Comparison of ENCODE assay signal across 18 cellular contexts in genomic region chr12:124451637-124452243, GRCh38.
DNase-seq lines count a peak whose midpoint lies in the region; ATAC-seq and TF ChIP-seq lines count a peak whose summit lies in the region.
"Had no signal": no experiment of that assay in that cellular context is flagged by ENCODE, and none has a peak within 500 bp of the region (broad histone marks: within the 10 kb centered on the region; RNA-seq: fewer than 3 reads in every experiment).

No MANE protein-coding gene starts in this region.

- intact Hi-C loops in CD14-positive monocyte (cut with micrococcal nuclease) (loop anchor here (5.0 to 10.0 kb wide), 3 partner anchors 57 to 321 kb away; no protein-coding TSS in a partner anchor), colonic mucosa (cut with DNase I) (no loop called here)

- no peaks in the 10 kb centered on the region for H3K9me3 ChIP-seq in colonic mucosa
- H3K9me3 ChIP-seq: left lung, prostate gland, suprapubic skin had no signal

- no peak for ATAC-seq in activated naive CD8-positive, alpha-beta T cell treated with anti-CD3 and anti-CD28 coated beads, Interleukin-2, amount 10 ng/mL, durations not matched to agents 7 days and 5 days (ENCODE audit: low read depth)
- no peak for ATAC-seq in GM21526 (IDR thresholded peaks at IDR 0.05; ENCODE audit: low FRiP score, unreplicated experiment)
- ATAC-seq: left lung had no signal

- no peak overlapping the region for H3K9ac ChIP-seq in colonic mucosa (ENCODE audit: low read depth in 2 of 2, low read length in 2 of 2)

- no peaks in the 10 kb centered on the region for H3K27me3 ChIP-seq in colonic mucosa
- H3K27me3 ChIP-seq: left lung, suprapubic skin had no signal

- DNase-seq in CD14-positive monocyte (ENCODE audit: low spot score) = no peak
- DNase-seq in Daoy (ENCODE audit: low read depth) = peak; percentile 20
- no peak for DNase-seq in activated naive CD8-positive, alpha-beta T cell treated with anti-CD3 and anti-CD28 coated beads, Interleukin-2, amount 10 ng/mL, durations not matched to agents 7 days and 5 days
- no peak for DNase-seq in neural crest cell (ENCODE audit: low read depth, low spot score)
- DNase-seq in colonic mucosa = no peak
- no peak for DNase-seq in amygdala (lab: John Stamatoyannopoulos, UW)
- DNase-seq: activated B cell treated with CpG ODN at 0.5 μM for 24 hours; activated naive CD4-positive, alpha-beta T cell treated with anti-CD3 and anti-CD28 coated beads for 36 hours; C1 segment of cervical spinal cord; endodermal cell; hypothalamus; NCI-H2029; NCI-H526; PC-9 had no signal

- H3K4me1 Mint-ChIP-seq in CD14-positive monocyte (peaks cover 43% of the 10 kb centered on the region), neural crest cell (peaks cover 13% of the 10 kb centered on the region)
- H3K4me1 Mint-ChIP-seq in activated naive CD8-positive, alpha-beta T cell treated with anti-CD3 and anti-CD28 coated beads, Interleukin-2, amount 10 ng/mL, durations not matched to agents 7 days and 5 days = peaks cover 34% of the 10 kb centered on the region

- H3K4me3 Mint-ChIP-seq in CD14-positive monocyte (no peak overlapping the region), neural crest cell (no peak overlapping the region)
- no peak overlapping the region for H3K4me3 Mint-ChIP-seq in activated naive CD8-positive, alpha-beta T cell treated with anti-CD3 and anti-CD28 coated beads, Interleukin-2, amount 10 ng/mL, durations not matched to agents 7 days and 5 days
- H3K4me3 Mint-ChIP-seq: activated B cell treated with CpG ODN at 0.5 μM for 24 hours; activated naive CD4-positive, alpha-beta T cell treated with anti-CD3 and anti-CD28 coated beads for 36 hours; endodermal cell had no signal

- POLR2A ChIA-PET in activated naive CD8-positive, alpha-beta T cell treated with anti-CD3 and anti-CD28 coated beads, Interleukin-2, amount 10 ng/mL, durations not matched to agents 7 days and 5 days (lab: Charles Lee) = no interaction called here

- TF ChIP-seq CTCF in CD14-positive monocyte (IDR thresholded peaks at IDR 0.05) = no peak
- no peak for TF ChIP-seq CTCF in neural crest cell (conservative IDR thresholded peaks at IDR 0.05)
- no peak for TF ChIP-seq CTCF in colonic mucosa (IDR thresholded peaks at IDR 0.05)

- peaks cover 64 to 76% of the 10 kb centered on the region in 2 donors for H3K36me3 Mint-ChIP-seq in CD14-positive monocyte
- peaks cover 7% of the 10 kb centered on the region for H3K36me3 Mint-ChIP-seq in activated naive CD8-positive, alpha-beta T cell treated with anti-CD3 and anti-CD28 coated beads, Interleukin-2, amount 10 ng/mL, durations not matched to agents 7 days and 5 days
- no peaks in the 10 kb centered on the region for H3K36me3 Mint-ChIP-seq in neural crest cell (ENCODE audit: low read depth)

- no peak overlapping the region for H3K4me3 ChIP-seq in colonic mucosa
- H3K4me3 ChIP-seq: left lung, PC-9, prostate gland, suprapubic skin had no signal

- H3K27me3 Mint-ChIP-seq in CD14-positive monocyte (ENCODE audit: low read depth in 3 of 3) = peaks cover 0 to 3% (median 2%) of the 10 kb centered on the region in 3 donors
- H3K27me3 Mint-ChIP-seq in activated naive CD8-positive, alpha-beta T cell treated with anti-CD3 and anti-CD28 coated beads, Interleukin-2, amount 10 ng/mL, durations not matched to agents 7 days and 5 days = no peaks in the 10 kb centered on the region
- H3K27me3 Mint-ChIP-seq in neural crest cell (ENCODE audit: low read depth) = no peaks in the 10 kb centered on the region
- H3K27me3 Mint-ChIP-seq: activated B cell treated with CpG ODN at 0.5 μM for 24 hours had no signal

- H3K27ac Mint-ChIP-seq in CD14-positive monocyte = peak overlapping the region in 5 of 7 donors; percentile 18 to 79 (median 50)
- peak overlapping the region; percentile 76 for H3K27ac Mint-ChIP-seq in activated naive CD8-positive, alpha-beta T cell treated with anti-CD3 and anti-CD28 coated beads, Interleukin-2, amount 10 ng/mL, durations not matched to agents 7 days and 5 days
- peak overlapping the region; percentile 43 for H3K27ac Mint-ChIP-seq in neural crest cell (ENCODE audit: unreplicated experiment)
- H3K27ac Mint-ChIP-seq: activated B cell treated with CpG ODN at 0.5 μM for 24 hours; activated naive CD4-positive, alpha-beta T cell treated with anti-CD3 and anti-CD28 coated beads for 36 hours; endodermal cell had no signal

- H3K9me3 Mint-ChIP-seq in CD14-positive monocyte (peaks cover 0 to 2% (median 0%) of the 10 kb centered on the region in 7 donors), neural crest cell (no peaks in the 10 kb centered on the region)
- H3K9me3 Mint-ChIP-seq in activated naive CD8-positive, alpha-beta T cell treated with anti-CD3 and anti-CD28 coated beads, Interleukin-2, amount 10 ng/mL, durations not matched to agents 7 days and 5 days = no peaks in the 10 kb centered on the region
- H3K9me3 Mint-ChIP-seq: activated B cell treated with CpG ODN at 0.5 μM for 24 hours; activated naive CD4-positive, alpha-beta T cell treated with anti-CD3 and anti-CD28 coated beads for 36 hours; endodermal cell had no signal

- no peak overlapping the region for H3K27ac ChIP-seq in colonic mucosa
- H3K27ac ChIP-seq: PC-9, suprapubic skin had no signal

- H3K36me3 ChIP-seq in colonic mucosa = no peaks in the 10 kb centered on the region
- H3K36me3 ChIP-seq: prostate gland had no signal

- H3K4me1 ChIP-seq in colonic mucosa = peaks cover 22% of the 10 kb centered on the region
